8 cellular contexts compared by ENCODE assay signal in the genomic region with DNA sequence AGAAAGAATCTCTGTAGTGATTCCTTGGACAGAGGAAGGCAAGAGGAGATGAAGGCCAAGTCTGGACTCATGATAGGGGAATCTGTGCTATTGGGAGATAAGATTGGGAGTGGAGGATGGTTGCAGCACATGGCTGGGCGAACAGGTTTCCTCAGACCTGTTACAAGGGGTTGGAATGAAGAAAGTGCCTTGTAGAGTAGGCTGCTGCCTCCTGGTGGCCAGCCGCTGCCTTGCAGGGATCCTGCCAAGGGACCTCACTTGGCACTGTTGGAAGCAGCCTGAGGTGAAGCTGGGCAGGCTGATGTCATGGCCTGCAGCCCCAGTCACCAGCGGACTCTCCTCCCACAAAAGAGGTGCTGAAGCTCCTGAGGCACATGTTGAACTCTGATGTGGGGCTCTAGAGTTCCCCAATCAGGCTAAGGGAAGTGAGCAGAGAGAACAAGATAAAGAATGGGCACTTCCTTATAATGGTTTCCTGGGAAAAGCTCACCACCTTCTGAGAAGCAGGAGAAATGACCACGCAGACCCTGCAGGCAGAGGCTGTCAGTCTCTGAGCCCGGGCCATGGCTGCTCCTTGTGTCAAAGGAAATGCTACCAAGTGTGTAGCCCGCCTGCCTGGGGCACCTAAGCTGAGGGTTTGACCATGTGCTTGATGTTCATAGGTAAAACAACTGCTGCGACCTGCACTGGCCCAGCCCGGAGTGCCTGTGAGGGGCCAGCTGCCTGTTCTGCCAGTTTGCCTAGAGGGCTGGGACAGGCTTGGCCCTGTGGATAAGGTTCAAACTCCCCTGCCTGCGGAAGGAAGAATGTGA. TPM values are rescaled to one million over a fixed set of nuclear protein-coding genes. Genes with fewer than 3 reads are reported as not detected.
DNase-seq lines count a peak whose midpoint lies in the region; ATAC-seq and TF ChIP-seq lines count a peak whose summit lies in the region.

No MANE protein-coding gene starts in this region.

- H3K9ac ChIP-seq in NT2/D1 (ENCODE audit: insufficient read length, low read depth) = peak overlapping the region; percentile 33

- intact Hi-C loops in Calu3 (cut with micrococcal nuclease; ENCODE audit: unreplicated experiment) = loop anchor here (1.0 kb wide), 2 partner anchors 27 to 167 kb away; no protein-coding TSS in a partner anchor

- peaks cover 21% of the 10 kb centered on the region for H3K36me3 ChIP-seq in NT2/D1 (ENCODE audit: insufficient read depth, insufficient read length, low read length)

- CTCF ChIA-PET in Calu3 (lab: Charles Lee) = interaction anchor here (0.7 to 2.3 kb wide), 4 partner anchors 12 to 169 kb away, joined by 3 to 35 read pairs (median 20); a partner anchor contains a TSS

- BruUV-seq in Calu3 (replicated peaks; lab: Mats Ljungman, UMichigan) = no TSS peak

- ATAC-seq in HG03442 (IDR thresholded peaks at IDR 0.05; ENCODE audit: unreplicated experiment) (peak; percentile 24), HG03521 (IDR thresholded peaks at IDR 0.05; ENCODE audit: unreplicated experiment) (no peak)

- H3K27me3 Mint-ChIP-seq in Calu3 (ENCODE audit: unreplicated experiment) = no peaks in the 10 kb centered on the region
- no peaks in the 10 kb centered on the region for H3K27me3 Mint-ChIP-seq in mesothelial cell of epicardium (ENCODE audit: low read depth)

- H3K36me3 Mint-ChIP-seq in Calu3 (ENCODE audit: insufficient read depth, unreplicated experiment) = peaks cover 21% of the 10 kb centered on the region
- H3K36me3 Mint-ChIP-seq in mesothelial cell of epicardium = no peaks in the 10 kb centered on the region

- H3K27ac Mint-ChIP-seq in Calu3 (ENCODE audit: unreplicated experiment) = peak overlapping the region; percentile 29
- peak overlapping the region; percentile 55 for H3K27ac Mint-ChIP-seq in mesothelial cell of epicardium

- no peaks in the 10 kb centered on the region for H3K27me3 ChIP-seq in NT2/D1 (ENCODE audit: insufficient read depth, insufficient read length)

- no peak overlapping the region for H3K4me3 ChIP-seq in NT2/D1 (ENCODE audit: insufficient read length, low read depth)

- H3K4me3 Mint-ChIP-seq in Calu3 (ENCODE audit: low read depth, unreplicated experiment) (peak overlapping the region; percentile 9), mesothelial cell of epicardium (peak overlapping the region; percentile 64)

- H3K9me3 Mint-ChIP-seq in Calu3 (ENCODE audit: low read depth, unreplicated experiment) (no peaks in the 10 kb centered on the region), mesothelial cell of epicardium (no peaks in the 10 kb centered on the region)

- H3K4me1 Mint-ChIP-seq in Calu3 (ENCODE audit: low read depth, unreplicated experiment) (peaks cover 26% of the 10 kb centered on the region), mesothelial cell of epicardium (peaks cover 25% of the 10 kb centered on the region)

- TF ChIP-seq CTCF in Calu3 (IDR thresholded peaks at IDR 0.05; ENCODE audit: unreplicated experiment) (peak; percentile 81), mesothelial cell of epicardium (IDR thresholded peaks at IDR 0.05; ENCODE audit: unreplicated experiment) (peak; percentile 90)

- H3K4me1 ChIP-seq in NT2/D1 (ENCODE audit: insufficient read depth, insufficient read length) = peaks cover 14% of the 10 kb centered on the region

- DNase-seq in Calu3 (peak; percentile 92), NT2/D1 (ENCODE audit: low read depth, low spot score) (peak; percentile 89), epidermal melanocyte (ENCODE audit: insufficient read length, low spot score) (peak; percentile 58), mesothelial cell of epicardium (ENCODE audit: low spot score in 2 of 2, unreplicated experiment in 2 of 2) (peak; percentile 65 to 90)
- DNase-seq in activated CD8-positive, alpha-beta memory T cell treated with anti-CD3 and anti-CD28 coated beads, Interleukin-2, amount 50 U/mL, for 24 hours (ENCODE audit: extremely low read depth) = peak; percentile 51
- peak; percentile 62 for DNase-seq in stimulated activated CD8-positive, alpha-beta memory T cell treated with anti-CD3 and anti-CD28 coated beads, Interleukin-2, amount 100 ng/mL, for 1 hour (ENCODE audit: low read depth in 2 of 2)

- no peaks in the 10 kb centered on the region for H3K9me3 ChIP-seq in NT2/D1 (ENCODE audit: insufficient read depth, low read length)

RNA-seq across cellular contexts. Expression of a gene that starts 1.6 kb away (rescaled TPM):
- total RNA-seq in Calu3 (2022) (37.0 and 44.9 TPM in 2 replicates), mesothelial cell of epicardium (37.8 to 39.7 TPM (median 38.6 TPM) in 3 replicates)

RNA-seq across cellular contexts. Expression of a gene that starts 37.4 kb away (rescaled TPM):
- total RNA-seq in Calu3 (2022) (0.57 and 0.81 TPM in 2 replicates), mesothelial cell of epicardium (0.66 to 1.0 TPM (median 0.98 TPM) in 3 replicates)
